ENCODE assay signal across 1 cellular context in genomic region chr13:112684041-112684440, GRCh38.
TF ChIP-seq lines count a peak whose summit lies in the region.

No MANE protein-coding gene starts in this region.

TF ChIP-seq in SK-N-SH, 30 proteins besides CTCF, POLR2A, EP300 and RAD21:
- no peak for TF ChIP-seq EZH2phosphoT487 (IDR thresholded peaks at IDR 0.05; ENCODE audit: borderline replicate concordance, low read depth)
- TF ChIP-seq, protein P1, sequence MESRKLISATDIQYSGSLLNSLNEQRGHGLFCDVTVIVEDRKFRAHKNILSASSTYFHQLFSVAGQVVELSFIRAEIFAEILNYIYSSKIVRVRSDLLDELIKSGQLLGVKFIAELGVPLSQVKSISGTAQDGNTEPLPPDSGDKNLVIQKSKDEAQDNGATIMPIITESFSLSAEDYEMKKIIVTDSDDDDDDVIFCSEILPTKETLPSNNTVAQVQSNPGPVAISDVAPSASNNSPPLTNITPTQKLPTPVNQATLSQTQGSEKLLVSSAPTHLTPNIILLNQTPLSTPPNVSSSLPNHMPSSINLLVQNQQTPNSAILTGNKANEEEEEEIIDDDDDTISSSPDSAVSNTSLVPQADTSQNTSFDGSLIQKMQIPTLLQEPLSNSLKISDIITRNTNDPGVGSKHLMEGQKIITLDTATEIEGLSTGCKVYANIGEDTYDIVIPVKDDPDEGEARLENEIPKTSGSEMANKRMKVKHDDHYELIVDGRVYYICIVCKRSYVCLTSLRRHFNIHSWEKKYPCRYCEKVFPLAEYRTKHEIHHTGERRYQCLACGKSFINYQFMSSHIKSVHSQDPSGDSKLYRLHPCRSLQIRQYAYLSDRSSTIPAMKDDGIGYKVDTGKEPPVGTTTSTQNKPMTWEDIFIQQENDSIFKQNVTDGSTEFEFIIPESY (IDR thresholded peaks at IDR 0.05; ENCODE audit: borderline replicate concordance, low read depth), result no peak
- TF ChIP-seq TCF12 (IDR thresholded peaks at IDR 0.05), result no peak
- TF ChIP-seq SIN3A (IDR thresholded peaks at IDR 0.05; ENCODE audit: borderline replicate concordance, low read depth, low read length), result no peak
- TF ChIP-seq RFX5 (IDR thresholded peaks at IDR 0.05; ENCODE audit: low read length), result no peak
- TF ChIP-seq RXRA (IDR thresholded peaks at IDR 0.05; ENCODE audit: borderline replicate concordance, low read depth), result no peak
- no peak for TF ChIP-seq NFIC (IDR thresholded peaks at IDR 0.05; ENCODE audit: borderline replicate concordance)
- TF ChIP-seq RCOR1 (IDR thresholded peaks at IDR 0.05; ENCODE audit: low read length), result no peak
- no peak for TF ChIP-seq ELF1 (IDR thresholded peaks at IDR 0.05)
- TF ChIP-seq, protein P2, sequence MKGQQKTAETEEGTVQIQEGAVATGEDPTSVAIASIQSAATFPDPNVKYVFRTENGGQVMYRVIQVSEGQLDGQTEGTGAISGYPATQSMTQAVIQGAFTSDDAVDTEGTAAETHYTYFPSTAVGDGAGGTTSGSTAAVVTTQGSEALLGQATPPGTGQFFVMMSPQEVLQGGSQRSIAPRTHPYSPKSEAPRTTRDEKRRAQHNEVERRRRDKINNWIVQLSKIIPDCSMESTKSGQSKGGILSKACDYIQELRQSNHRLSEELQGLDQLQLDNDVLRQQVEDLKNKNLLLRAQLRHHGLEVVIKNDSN (IDR thresholded peaks at IDR 0.05; ENCODE audit: borderline replicate concordance, low read depth), result no peak
- TF ChIP-seq TEAD4 (IDR thresholded peaks at IDR 0.05; ENCODE audit: borderline replicate concordance, insufficient read depth), result no peak
- TF ChIP-seq, protein P3, sequence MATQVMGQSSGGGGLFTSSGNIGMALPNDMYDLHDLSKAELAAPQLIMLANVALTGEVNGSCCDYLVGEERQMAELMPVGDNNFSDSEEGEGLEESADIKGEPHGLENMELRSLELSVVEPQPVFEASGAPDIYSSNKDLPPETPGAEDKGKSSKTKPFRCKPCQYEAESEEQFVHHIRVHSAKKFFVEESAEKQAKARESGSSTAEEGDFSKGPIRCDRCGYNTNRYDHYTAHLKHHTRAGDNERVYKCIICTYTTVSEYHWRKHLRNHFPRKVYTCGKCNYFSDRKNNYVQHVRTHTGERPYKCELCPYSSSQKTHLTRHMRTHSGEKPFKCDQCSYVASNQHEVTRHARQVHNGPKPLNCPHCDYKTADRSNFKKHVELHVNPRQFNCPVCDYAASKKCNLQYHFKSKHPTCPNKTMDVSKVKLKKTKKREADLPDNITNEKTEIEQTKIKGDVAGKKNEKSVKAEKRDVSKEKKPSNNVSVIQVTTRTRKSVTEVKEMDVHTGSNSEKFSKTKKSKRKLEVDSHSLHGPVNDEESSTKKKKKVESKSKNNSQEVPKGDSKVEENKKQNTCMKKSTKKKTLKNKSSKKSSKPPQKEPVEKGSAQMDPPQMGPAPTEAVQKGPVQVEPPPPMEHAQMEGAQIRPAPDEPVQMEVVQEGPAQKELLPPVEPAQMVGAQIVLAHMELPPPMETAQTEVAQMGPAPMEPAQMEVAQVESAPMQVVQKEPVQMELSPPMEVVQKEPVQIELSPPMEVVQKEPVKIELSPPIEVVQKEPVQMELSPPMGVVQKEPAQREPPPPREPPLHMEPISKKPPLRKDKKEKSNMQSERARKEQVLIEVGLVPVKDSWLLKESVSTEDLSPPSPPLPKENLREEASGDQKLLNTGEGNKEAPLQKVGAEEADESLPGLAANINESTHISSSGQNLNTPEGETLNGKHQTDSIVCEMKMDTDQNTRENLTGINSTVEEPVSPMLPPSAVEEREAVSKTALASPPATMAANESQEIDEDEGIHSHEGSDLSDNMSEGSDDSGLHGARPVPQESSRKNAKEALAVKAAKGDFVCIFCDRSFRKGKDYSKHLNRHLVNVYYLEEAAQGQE (IDR thresholded peaks at IDR 0.05; ENCODE audit: low read depth, low read length), result no peak
- TF ChIP-seq FOXJ3 (CRISPR knock-in tag; IDR thresholded peaks at IDR 0.05), result no peak
- TF ChIP-seq NRF1 (IDR thresholded peaks at IDR 0.05; ENCODE audit: low read depth, low read length), result no peak
- no peak for TF ChIP-seq MXI1 (IDR thresholded peaks at IDR 0.05; ENCODE audit: low read depth, low read length)
- TF ChIP-seq FOSL2 (IDR thresholded peaks at IDR 0.05; ENCODE audit: borderline replicate concordance, low read depth), result no peak
